Comparison of ENCODE assay signal across 8 cellular contexts in the genomic region with DNA sequence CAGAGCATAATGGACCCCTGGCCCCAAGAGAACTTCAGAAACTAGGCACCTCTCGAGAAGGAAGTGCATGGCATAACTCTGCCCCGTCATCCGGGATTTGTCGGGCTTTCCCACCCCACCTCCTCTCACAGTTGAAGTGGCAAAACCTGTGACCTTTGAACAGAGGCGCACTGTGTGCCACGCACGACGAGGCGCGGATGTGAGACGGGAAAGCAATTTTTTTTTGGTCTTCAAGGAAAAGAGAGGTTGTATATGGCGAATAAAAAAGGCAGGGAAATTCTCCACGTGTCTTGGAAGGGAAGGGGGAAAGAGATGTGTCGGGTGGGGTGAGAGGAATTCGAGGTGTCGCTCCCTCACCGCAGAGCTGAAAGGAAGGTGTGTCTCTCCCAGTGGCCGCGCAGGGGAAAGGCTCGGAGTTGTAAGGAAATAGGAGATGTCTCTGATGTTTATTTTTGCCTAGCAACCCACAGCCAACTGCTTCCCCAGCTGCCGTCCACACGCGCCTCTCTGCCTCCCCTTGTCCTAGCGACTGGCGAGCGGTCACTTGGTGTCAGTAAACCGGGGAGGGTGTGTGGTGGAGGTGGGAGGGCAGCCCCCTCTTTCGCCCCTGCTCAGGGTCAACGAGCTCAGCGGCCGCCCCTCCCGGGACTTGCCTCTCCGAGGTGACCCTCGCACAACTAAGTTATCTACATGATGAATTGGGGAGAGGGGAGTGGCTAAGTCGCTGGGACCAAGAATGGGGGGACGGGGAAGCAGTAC. TPM values are rescaled to one million over a fixed set of nuclear protein-coding genes. Genes with fewer than 3 reads are reported as not detected.
DNase-seq lines count a peak whose midpoint lies in the region; ATAC-seq and TF ChIP-seq lines count a peak whose summit lies in the region.

No MANE protein-coding gene starts in this region.

- peaks cover 10% of the 10 kb centered on the region for H4K20me1 ChIP-seq in osteoblast (ENCODE audit: insufficient read depth, low read length)

- H3K4me3 ChIP-seq in heart left ventricle (peak overlapping the region; percentile 55 to 99 (median 96)), osteoblast (ENCODE audit: insufficient read depth, low read length) (peak overlapping the region; percentile 88)

- H3K36me3 ChIP-seq in heart left ventricle (peaks cover 0 to 3% (median 0%) of the 10 kb centered on the region in 9 donors), osteoblast (ENCODE audit: insufficient read depth, low read length) (no peaks in the 10 kb centered on the region)

- peaks cover 41% of the 10 kb centered on the region for H3K79me2 ChIP-seq in osteoblast (ENCODE audit: insufficient read depth, low read length)

- peak overlapping the region; percentile 97 for H3K4me2 ChIP-seq in osteoblast (ENCODE audit: insufficient read depth, low read length)

- TF ChIP-seq POLR2A in heart left ventricle (IDR thresholded peaks at IDR 0.05), result peak in 1 of 2 donors; percentile 22

- H3K27ac ChIP-seq in angular gyrus (ENCODE audit: low read depth, low read length) (peak overlapping the region; percentile 70), heart left ventricle (peak overlapping the region; percentile 85 to 99 (median 98)), osteoblast (ENCODE audit: low read depth, low read length) (peak overlapping the region; percentile 73)

- ATAC-seq in GM21576 (IDR thresholded peaks at IDR 0.05; ENCODE audit: unreplicated experiment) (peak; percentile 23), heart left ventricle (peak; percentile 73 to 86 (median 77))

- H3K27me3 ChIP-seq in heart left ventricle, result no peaks in the 10 kb centered on the region
- H3K27me3 ChIP-seq in osteoblast (ENCODE audit: insufficient read depth, low read length), result no peaks in the 10 kb centered on the region

- DNase-seq in COLO668 (lab: John Stamatoyannopoulos, UW; ENCODE audit: unreplicated experiment) (peak; percentile 94), NAMALWA (ENCODE audit: low spot score) (peak; percentile 78), SK-MEL-5 (ENCODE audit: low read depth, low spot score) (peak; percentile 91), heart left ventricle (peak; percentile 82 to 90 (median 89)), osteoblast (ENCODE audit: insufficient read length, low spot score, missing footprints) (peak; percentile 98), cortex of kidney (lab: John Stamatoyannopoulos, UW) (no peak)

- 5 to 9% (median 6%) methylated on average over 35 to 36 of the region's 36 CpGs for whole genome bisulfite sequencing in heart left ventricle, 4 donors

- in situ Hi-C loops in SK-MEL-5 (cut with HindIII; ENCODE audit: low pct_unique_long_range_greater_than_20kb, low sequenced_read_pairs), result no loop called here

- H3K9me3 ChIP-seq in heart left ventricle (no peaks in the 10 kb centered on the region), osteoblast (ENCODE audit: low read depth, low read length) (no peaks in the 10 kb centered on the region)

- H2AFZ ChIP-seq in osteoblast (ENCODE audit: low read length), result peak overlapping the region; percentile 93

- intact Hi-C loops in heart left ventricle (cut with DNase I), result loop anchor here in 9 of 10 donors (2.0 to 10.0 kb wide), 14 partner anchors 190 to 379 kb away; partner anchors contain the start of gene CAND1 (in 1 of the 9)

- TF ChIP-seq CTCF in heart left ventricle (IDR thresholded peaks at IDR 0.05) (peak in 7 of 12 donors; percentile 23 to 45 (median 35)), osteoblast (IDR thresholded peaks at IDR 0.05; ENCODE audit: extremely low read depth, low read depth, low read length) (peak; percentile 41)

- peaks cover 8 to 34% (median 21%) of the 10 kb centered on the region in 12 donors for H3K4me1 ChIP-seq in heart left ventricle
- H3K4me1 ChIP-seq in osteoblast (ENCODE audit: insufficient read depth, low read length), result peaks cover 15% of the 10 kb centered on the region

RNA-seq across cellular contexts. Expression of gene DYRK2, which starts 0.8 kb away (rescaled TPM):
- 27.3 and 28.8 TPM in 2 replicates for total RNA-seq in SK-MEL-5 (2014; rRNA removed; shearing (Covaris generic))
- polyA plus RNA-seq in SK-MEL-5 (2015; cell fraction: cytosol; rRNA removed), result 27.7 and 35.4 TPM in 2 replicates
- 49.6 and 52.3 TPM in 2 replicates for polyA plus RNA-seq in SK-MEL-5 (2015; cell fraction: nucleus; rRNA removed)
- total RNA-seq in heart left ventricle (10 to 100 TPM; 30.5 to 62.9 (median 37.9) TPM), osteoblast (43.4 and 44.5 TPM in 2 replicates)
- 10 to 100 TPM in 1 of 2 donors, 1 to 10 TPM in 1; 7.8 to 24.4 TPM for polyA plus RNA-seq in heart left ventricle
